11 cellular contexts compared by ENCODE assay signal in the genomic region with DNA sequence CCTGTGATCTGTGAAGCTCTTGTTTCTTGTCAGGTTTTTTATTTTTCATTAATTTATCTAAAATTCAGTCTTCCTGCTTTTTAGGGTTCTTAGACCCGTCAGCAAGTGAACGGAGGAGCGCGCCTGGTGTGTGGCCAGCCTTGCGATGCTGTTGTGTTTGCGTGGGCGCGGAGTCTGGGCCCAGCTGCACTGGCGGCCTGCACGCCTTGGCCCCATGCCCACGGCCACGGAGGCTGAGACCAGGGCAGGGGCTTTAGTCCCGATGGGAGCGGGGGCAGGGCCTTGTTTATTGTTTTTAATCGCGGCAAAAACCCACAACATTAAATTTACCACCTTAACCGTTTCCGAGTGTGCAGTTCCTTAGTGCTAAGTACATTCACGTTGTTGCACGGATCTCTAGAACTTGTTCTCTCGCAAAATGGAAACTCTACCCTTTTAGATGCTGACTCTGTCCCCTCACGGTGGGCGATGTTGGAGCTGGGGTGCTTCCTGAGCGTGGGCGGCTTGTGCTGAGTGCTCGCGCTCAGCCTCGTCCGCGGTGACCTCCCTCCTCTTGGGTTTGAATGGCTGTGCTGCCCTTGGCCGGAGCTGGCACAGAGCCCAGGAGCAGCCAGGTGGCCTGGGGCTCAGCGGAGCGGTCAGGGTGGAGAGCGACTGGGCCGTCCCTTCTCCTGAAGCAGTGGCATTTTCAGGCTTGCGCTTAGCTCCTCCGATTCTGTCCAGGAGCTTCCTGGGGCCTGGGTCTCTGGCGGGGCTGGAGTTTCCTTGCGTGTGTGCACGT.
DNase-seq lines count a peak whose midpoint lies in the region; ATAC-seq and TF ChIP-seq lines count a peak whose summit lies in the region.
"Had no signal": no experiment of that assay in that cellular context is flagged by ENCODE, and none has a peak within 500 bp of the region (broad histone marks: within the 10 kb centered on the region; RNA-seq: fewer than 3 reads in every experiment).

No MANE protein-coding gene starts in this region.

- TF ChIP-seq POLR2A in right lobe of liver (IDR thresholded peaks at IDR 0.05): no peak

- peak in 2 of 4 donors; percentile 22 to 30 for ATAC-seq in right lobe of liver

- no peaks in the 10 kb centered on the region for H3K36me3 ChIP-seq in right lobe of liver
- no peaks in the 10 kb centered on the region for H3K36me3 ChIP-seq in stomach smooth muscle (ENCODE audit: control insufficient read depth in 2 of 2, insufficient read depth in 2 of 2, low read length in 2 of 2)

- H3K4me3 ChIP-seq in right lobe of liver (no peak overlapping the region), stomach smooth muscle (ENCODE audit: low read length in 2 of 2) (peak overlapping the region; percentile 25 to 61)

- TF ChIP-seq CTCF in right lobe of liver (IDR thresholded peaks at IDR 0.05): no peak

- no peaks in the 10 kb centered on the region for H3K4me1 ChIP-seq in right lobe of liver
- H3K4me1 ChIP-seq in stomach smooth muscle (ENCODE audit: control insufficient read depth, insufficient read depth, low read length): peaks cover 74% of the 10 kb centered on the region

- DNase-seq in SHP77 treated with DMSO at 0.1 percent for 48 hours (lab: John Stamatoyannopoulos, UW) (peak; percentile 66), dermis blood vessel endothelial cell (peak; percentile 77), right lobe of liver (peak in 2 of 3 donors; percentile 26 to 52), NCI-H446 (lab: John Stamatoyannopoulos, UW) (no peak), NCI-H1048 (lab: John Stamatoyannopoulos, UW) (no peak), NCI-H2029 treated with DMSO at 0.1 percent for 48 hours (lab: John Stamatoyannopoulos, UW) (no peak)
- DNase-seq: activated CD4-positive, alpha-beta T cell treated with anti-CD3 and anti-CD28 coated beads, Interleukin-2, amount 50 U/mL, for 1 hour; activated naive CD8-positive, alpha-beta T cell treated with anti-CD3 and anti-CD28 coated beads for 36 hours; NCI-H1930 had no signal

- 81% methylated on average over 24 of the region's 40 CpGs for WGBS in right lobe of liver (ENCODE audit: insufficient coverage, low coverage, low lambda C conversion rate, missing lambda C conversion rate)

- no peak overlapping the region for H3K27ac ChIP-seq in right lobe of liver
- H3K27ac ChIP-seq in stomach smooth muscle (ENCODE audit: low read length): no peak overlapping the region
- H3K27ac ChIP-seq: HL-60 had no signal

- intact Hi-C loops in right lobe of liver (cut with DNase I): no loop called here

- H3K9ac ChIP-seq in stomach smooth muscle (ENCODE audit: low read length in 2 of 2): no peak overlapping the region

- H3K9me3 ChIP-seq in right lobe of liver: no peaks in the 10 kb centered on the region
- no peaks in the 10 kb centered on the region for H3K9me3 ChIP-seq in stomach smooth muscle (ENCODE audit: control insufficient read depth in 2 of 2, low read length in 2 of 2)

- no peaks in the 10 kb centered on the region for H3K27me3 ChIP-seq in right lobe of liver
- no peaks in the 10 kb centered on the region for H3K27me3 ChIP-seq in stomach smooth muscle (ENCODE audit: control insufficient read depth in 1 of 2, insufficient read depth in 2 of 2, low read length in 2 of 2)

Comparison
In these comparisons a context has a peak if more than half of its experiments do, and no peak if none do; other contexts are left out.
1. DNase-seq: peak in SHP77 treated with DMSO at 0.1 percent for 48 hours (single experiment), dermis blood vessel endothelial cell (single experiment) and right lobe of liver (2 of 3); none in NCI-H446 (0 of 2), NCI-H1048 (single experiment) and NCI-H2029 treated with DMSO at 0.1 percent for 48 hours (single experiment).
2. H3K4me3 ChIP-seq: peak in stomach smooth muscle (2 of 2); none in right lobe of liver (0 of 3).